In the genomic region with DNA sequence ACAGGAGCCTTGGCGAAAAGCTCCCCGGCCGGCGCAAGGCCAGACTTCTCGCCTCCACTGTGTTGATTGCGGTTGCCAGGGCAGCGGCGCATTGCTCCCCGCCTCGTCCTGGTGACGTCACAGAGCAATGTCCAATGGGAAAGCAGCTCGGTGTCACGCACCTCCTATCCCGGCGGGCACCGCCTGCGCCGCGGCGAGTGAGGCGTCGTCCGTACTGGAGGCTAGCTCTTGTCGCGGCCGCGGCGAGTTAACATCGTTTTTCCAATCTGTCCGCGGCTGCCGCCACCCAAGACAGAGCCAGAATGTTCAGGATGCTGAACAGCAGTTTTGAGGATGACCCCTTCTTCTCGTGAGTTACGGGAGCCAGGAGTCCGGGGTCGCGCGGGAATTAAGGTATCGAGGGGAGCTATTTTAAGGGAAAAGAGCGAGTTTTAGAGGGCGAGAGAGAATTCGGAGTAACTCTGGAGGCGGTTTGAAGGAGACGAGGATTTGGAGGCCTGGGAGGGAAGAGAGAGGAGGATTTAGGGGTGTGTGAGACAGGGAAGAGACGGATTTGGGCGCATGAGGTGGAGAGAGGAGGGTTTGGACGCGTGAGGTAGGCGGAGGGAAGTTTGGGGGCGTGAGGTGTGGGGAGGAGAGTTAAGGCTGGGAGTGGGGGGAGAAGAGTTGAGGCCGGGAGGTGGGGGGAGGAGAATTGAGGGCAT, we compare ENCODE assay signal across 1 cellular context.
A peak's percentile ranks its signal among the peaks of the same experiment; 100 is the strongest.
TF ChIP-seq lines count a peak whose summit lies in the region.

TSS of gene MLF1 (plus strand) at position 196 of the 704 bp plus-strand sequence. CDS start at position 303, 107 bp downstream.

TF ChIP-seq in K562, 482 proteins besides CTCF, POLR2A, EP300 and RAD21 (continued from another document and continues in another):
- TF ChIP-seq, protein P1, sequence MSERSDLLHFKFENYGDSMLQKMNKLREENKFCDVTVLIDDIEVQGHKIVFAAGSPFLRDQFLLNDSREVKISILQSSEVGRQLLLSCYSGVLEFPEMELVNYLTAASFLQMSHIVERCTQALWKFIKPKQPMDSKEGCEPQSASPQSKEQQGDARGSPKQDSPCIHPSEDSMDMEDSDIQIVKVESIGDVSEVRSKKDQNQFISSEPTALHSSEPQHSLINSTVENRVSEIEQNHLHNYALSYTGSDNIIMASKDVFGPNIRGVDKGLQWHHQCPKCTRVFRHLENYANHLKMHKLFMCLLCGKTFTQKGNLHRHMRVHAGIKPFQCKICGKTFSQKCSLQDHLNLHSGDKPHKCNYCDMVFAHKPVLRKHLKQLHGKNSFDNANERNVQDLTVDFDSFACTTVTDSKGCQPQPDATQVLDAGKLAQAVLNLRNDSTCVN (CRISPR knock-in tag; IDR thresholded peaks at IDR 0.05) = peak; percentile 67; the same call in 1 of the 2 replicates
- TF ChIP-seq FIP1L1 (IDR thresholded peaks at IDR 0.05; ENCODE audit: low read depth, low read length, poor library complexity, severe bottlenecking) = peak; percentile 27
- TF ChIP-seq ZNF644 (tag; IDR thresholded peaks at IDR 0.05; ENCODE audit: low read depth) = no peak
- TF ChIP-seq ZFX (CRISPR knock-in tag; IDR thresholded peaks at IDR 0.05) = peak; percentile 88
- peak; percentile 34; the same call in 1 of the 2 replicates for TF ChIP-seq NCOA1 (IDR thresholded peaks at IDR 0.05; ENCODE audit: low read depth)
- TF ChIP-seq RUNX1 (IDR thresholded peaks at IDR 0.05; ENCODE audit: low read depth) = no peak
- TF ChIP-seq ATF7 (IDR thresholded peaks at IDR 0.05) = peak; percentile 98
- TF ChIP-seq BMI1 (IDR thresholded peaks at IDR 0.05; ENCODE audit: low read length) = peak; percentile 91
- TF ChIP-seq TRIM28 (IDR thresholded peaks at IDR 0.05) = 0 out of 2 replicates have a peak, but pooled peaks have one; percentile 16
- no peak for TF ChIP-seq FOXA1 (IDR thresholded peaks at IDR 0.05; ENCODE audit: borderline replicate concordance)
- TF ChIP-seq COPS2 (conservative IDR thresholded peaks at IDR 0.05) = no peak
- peak; percentile 48 for TF ChIP-seq EGR1 (conservative IDR thresholded peaks at IDR 0.05)
- peak; percentile 78 for TF ChIP-seq ATF1 (CRISPR knock-in tag; IDR thresholded peaks at IDR 0.05)
- TF ChIP-seq ATF1 (tag; IDR thresholded peaks at IDR 0.05) = peak; percentile 99
- no peak for TF ChIP-seq MECOM (CRISPR knock-in tag; IDR thresholded peaks at IDR 0.05)
- peak; percentile 92 for TF ChIP-seq CREB1 (IDR thresholded peaks at IDR 0.05)
- TF ChIP-seq CREB1 (CRISPR knock-in tag; IDR thresholded peaks at IDR 0.05) = peak; percentile 96
- TF ChIP-seq HNRNPLL (IDR thresholded peaks at IDR 0.05; ENCODE audit: low read depth, low read length, poor library complexity, severe bottlenecking) = peak; percentile 66
- TF ChIP-seq POLR2B (IDR thresholded peaks at IDR 0.05; ENCODE audit: low read depth, partially characterized antibody) = peak; percentile 48
- no peak for TF ChIP-seq ZNF740 (CRISPR knock-in tag; IDR thresholded peaks at IDR 0.05)
- TF ChIP-seq ZNF740 (tag; IDR thresholded peaks at IDR 0.05) = no peak
- TF ChIP-seq ZNF347 (CRISPR knock-in tag; IDR thresholded peaks at IDR 0.05; ENCODE audit: low read depth) = no peak
- no peak for TF ChIP-seq SRSF3 (IDR thresholded peaks at IDR 0.05; ENCODE audit: insufficient read depth, low read length)
- peak; percentile 87 to 90 for TF ChIP-seq NRF1 (conservative IDR thresholded peaks at IDR 0.05 in 1 of 2, IDR thresholded peaks at IDR 0.05 in 1 of 2)
- peak; percentile 79; the same call in 1 of the 2 replicates for TF ChIP-seq CREB3L1 (IDR thresholded peaks at IDR 0.05; ENCODE audit: borderline replicate concordance, low read depth)
- TF ChIP-seq, protein P2, sequence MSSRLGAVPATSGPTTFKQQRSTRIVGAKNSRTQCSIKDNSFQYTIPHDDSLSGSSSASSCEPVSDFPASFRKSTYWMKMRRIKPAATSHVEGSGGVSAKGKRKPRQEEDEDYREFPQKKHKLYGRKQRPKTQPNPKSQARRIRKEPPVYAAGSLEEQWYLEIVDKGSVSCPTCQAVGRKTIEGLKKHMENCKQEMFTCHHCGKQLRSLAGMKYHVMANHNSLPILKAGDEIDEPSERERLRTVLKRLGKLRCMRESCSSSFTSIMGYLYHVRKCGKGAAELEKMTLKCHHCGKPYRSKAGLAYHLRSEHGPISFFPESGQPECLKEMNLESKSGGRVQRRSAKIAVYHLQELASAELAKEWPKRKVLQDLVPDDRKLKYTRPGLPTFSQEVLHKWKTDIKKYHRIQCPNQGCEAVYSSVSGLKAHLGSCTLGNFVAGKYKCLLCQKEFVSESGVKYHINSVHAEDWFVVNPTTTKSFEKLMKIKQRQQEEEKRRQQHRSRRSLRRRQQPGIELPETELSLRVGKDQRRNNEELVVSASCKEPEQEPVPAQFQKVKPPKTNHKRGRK (tag; IDR thresholded peaks at IDR 0.05) = peak; percentile 20; the same call in 1 of the 2 replicates
- TF ChIP-seq SRF (CRISPR knock-in tag; IDR thresholded peaks at IDR 0.05) = peak in 1 of 2 experiments; percentile 47; a peak in 1 of 4 replicates
- peak; percentile 98 to 99 for TF ChIP-seq E2F6 (IDR thresholded peaks at IDR 0.05; ENCODE audit: borderline replicate concordance in 1 of 2, extremely low read depth in 1 of 2, insufficient read depth in 1 of 2, insufficient read length in 1 of 2, low read depth in 1 of 2, low read length in 1 of 2, poor library complexity in 1 of 2, severe bottlenecking in 1 of 2)
- no peak for TF ChIP-seq RFX7 (CRISPR knock-in tag; IDR thresholded peaks at IDR 0.05)
- TF ChIP-seq PML (IDR thresholded peaks at IDR 0.05; ENCODE audit: low read length) = peak; percentile 60; the same call in 1 of the 2 replicates
- TF ChIP-seq ZNF143 (CRISPR knock-in tag; IDR thresholded peaks at IDR 0.05) = peak; percentile 41; the same call in 1 of the 2 replicates
- TF ChIP-seq OTX1 (CRISPR knock-in tag; IDR thresholded peaks at IDR 0.05) = peak; percentile 75; the same call in 1 of the 2 replicates
- TF ChIP-seq, protein P3, sequence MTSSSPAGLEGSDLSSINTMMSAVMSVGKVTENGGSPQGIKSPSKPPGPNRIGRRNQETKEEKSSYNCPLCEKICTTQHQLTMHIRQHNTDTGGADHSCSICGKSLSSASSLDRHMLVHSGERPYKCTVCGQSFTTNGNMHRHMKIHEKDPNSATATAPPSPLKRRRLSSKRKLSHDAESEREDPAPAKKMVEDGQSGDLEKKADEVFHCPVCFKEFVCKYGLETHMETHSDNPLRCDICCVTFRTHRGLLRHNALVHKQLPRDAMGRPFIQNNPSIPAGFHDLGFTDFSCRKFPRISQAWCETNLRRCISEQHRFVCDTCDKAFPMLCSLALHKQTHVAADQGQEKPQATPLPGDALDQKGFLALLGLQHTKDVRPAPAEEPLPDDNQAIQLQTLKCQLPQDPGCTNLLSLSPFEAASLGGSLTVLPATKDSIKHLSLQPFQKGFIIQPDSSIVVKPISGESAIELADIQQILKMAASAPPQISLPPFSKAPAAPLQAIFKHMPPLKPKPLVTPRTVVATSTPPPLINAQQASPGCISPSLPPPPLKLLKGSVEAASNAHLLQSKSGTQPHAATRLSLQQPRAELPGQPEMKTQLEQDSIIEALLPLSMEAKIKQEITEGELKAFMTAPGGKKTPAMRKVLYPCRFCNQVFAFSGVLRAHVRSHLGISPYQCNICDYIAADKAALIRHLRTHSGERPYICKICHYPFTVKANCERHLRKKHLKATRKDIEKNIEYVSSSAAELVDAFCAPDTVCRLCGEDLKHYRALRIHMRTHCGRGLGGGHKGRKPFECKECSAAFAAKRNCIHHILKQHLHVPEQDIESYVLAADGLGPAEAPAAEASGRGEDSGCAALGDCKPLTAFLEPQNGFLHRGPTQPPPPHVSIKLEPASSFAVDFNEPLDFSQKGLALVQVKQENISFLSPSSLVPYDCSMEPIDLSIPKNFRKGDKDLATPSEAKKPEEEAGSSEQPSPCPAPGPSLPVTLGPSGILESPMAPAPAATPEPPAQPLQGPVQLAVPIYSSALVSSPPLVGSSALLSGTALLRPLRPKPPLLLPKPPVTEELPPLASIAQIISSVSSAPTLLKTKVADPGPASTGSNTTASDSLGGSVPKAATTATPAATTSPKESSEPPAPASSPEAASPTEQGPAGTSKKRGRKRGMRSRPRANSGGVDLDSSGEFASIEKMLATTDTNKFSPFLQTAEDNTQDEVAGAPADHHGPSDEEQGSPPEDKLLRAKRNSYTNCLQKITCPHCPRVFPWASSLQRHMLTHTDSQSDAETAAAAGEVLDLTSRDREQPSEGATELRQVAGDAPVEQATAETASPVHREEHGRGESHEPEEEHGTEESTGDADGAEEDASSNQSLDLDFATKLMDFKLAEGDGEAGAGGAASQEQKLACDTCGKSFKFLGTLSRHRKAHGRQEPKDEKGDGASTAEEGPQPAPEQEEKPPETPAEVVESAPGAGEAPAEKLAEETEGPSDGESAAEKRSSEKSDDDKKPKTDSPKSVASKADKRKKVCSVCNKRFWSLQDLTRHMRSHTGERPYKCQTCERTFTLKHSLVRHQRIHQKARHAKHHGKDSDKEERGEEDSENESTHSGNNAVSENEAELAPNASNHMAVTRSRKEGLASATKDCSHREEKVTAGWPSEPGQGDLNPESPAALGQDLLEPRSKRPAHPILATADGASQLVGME (CRISPR knock-in tag; IDR thresholded peaks at IDR 0.05) = no peak
- no peak for TF ChIP-seq PTRF (tag; IDR thresholded peaks at IDR 0.05)
- TF ChIP-seq KDM5B (IDR thresholded peaks at IDR 0.05; ENCODE audit: insufficient replicate concordance, low read depth, low read length) = peak; percentile 82
- TF ChIP-seq, protein P4, sequence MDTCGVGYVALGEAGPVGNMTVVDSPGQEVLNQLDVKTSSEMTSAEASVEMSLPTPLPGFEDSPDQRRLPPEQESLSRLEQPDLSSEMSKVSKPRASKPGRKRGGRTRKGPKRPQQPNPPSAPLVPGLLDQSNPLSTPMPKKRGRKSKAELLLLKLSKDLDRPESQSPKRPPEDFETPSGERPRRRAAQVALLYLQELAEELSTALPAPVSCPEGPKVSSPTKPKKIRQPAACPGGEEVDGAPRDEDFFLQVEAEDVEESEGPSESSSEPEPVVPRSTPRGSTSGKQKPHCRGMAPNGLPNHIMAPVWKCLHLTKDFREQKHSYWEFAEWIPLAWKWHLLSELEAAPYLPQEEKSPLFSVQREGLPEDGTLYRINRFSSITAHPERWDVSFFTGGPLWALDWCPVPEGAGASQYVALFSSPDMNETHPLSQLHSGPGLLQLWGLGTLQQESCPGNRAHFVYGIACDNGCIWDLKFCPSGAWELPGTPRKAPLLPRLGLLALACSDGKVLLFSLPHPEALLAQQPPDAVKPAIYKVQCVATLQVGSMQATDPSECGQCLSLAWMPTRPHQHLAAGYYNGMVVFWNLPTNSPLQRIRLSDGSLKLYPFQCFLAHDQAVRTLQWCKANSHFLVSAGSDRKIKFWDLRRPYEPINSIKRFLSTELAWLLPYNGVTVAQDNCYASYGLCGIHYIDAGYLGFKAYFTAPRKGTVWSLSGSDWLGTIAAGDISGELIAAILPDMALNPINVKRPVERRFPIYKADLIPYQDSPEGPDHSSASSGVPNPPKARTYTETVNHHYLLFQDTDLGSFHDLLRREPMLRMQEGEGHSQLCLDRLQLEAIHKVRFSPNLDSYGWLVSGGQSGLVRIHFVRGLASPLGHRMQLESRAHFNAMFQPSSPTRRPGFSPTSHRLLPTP (IDR thresholded peaks at IDR 0.05; ENCODE audit: borderline replicate concordance, extremely low read depth, insufficient read length) = no peak
- TF ChIP-seq TGIF2 (CRISPR knock-in tag; IDR thresholded peaks at IDR 0.05) = no peak
- peak; percentile 59 for TF ChIP-seq RBM25 (IDR thresholded peaks at IDR 0.05; ENCODE audit: low read depth, low read length, severe bottlenecking)
- TF ChIP-seq POLR2AphosphoS2 (IDR thresholded peaks at IDR 0.05; ENCODE audit: low read length) = no peak
- peak; percentile 77; the same call in 1 of the 2 replicates for TF ChIP-seq TFAP4 (CRISPR knock-in tag; IDR thresholded peaks at IDR 0.05; ENCODE audit: borderline replicate concordance)
- TF ChIP-seq ELF2 (CRISPR knock-in tag; IDR thresholded peaks at IDR 0.05) = no peak
- peak; percentile 96 for TF ChIP-seq CREM (IDR thresholded peaks at IDR 0.05; ENCODE audit: low read depth)
- 0 out of 2 replicates have a peak, but pooled peaks have one; percentile 25 for TF ChIP-seq TOE1 (IDR thresholded peaks at IDR 0.05; ENCODE audit: borderline replicate concordance)
- no peak for TF ChIP-seq TOE1 (CRISPR knock-in tag; IDR thresholded peaks at IDR 0.05; ENCODE audit: borderline replicate concordance, low read depth)
- TF ChIP-seq FOXJ3 (CRISPR knock-in tag; IDR thresholded peaks at IDR 0.05) = peak; percentile 99
- TF ChIP-seq ZNF134 (CRISPR knock-in tag; conservative IDR thresholded peaks at IDR 0.05) = no peak
- peak; percentile 28; the same call in 1 of the 2 replicates for TF ChIP-seq ZNF24 (IDR thresholded peaks at IDR 0.05)
